11 cellular contexts compared by ENCODE assay signal in the genomic region with DNA sequence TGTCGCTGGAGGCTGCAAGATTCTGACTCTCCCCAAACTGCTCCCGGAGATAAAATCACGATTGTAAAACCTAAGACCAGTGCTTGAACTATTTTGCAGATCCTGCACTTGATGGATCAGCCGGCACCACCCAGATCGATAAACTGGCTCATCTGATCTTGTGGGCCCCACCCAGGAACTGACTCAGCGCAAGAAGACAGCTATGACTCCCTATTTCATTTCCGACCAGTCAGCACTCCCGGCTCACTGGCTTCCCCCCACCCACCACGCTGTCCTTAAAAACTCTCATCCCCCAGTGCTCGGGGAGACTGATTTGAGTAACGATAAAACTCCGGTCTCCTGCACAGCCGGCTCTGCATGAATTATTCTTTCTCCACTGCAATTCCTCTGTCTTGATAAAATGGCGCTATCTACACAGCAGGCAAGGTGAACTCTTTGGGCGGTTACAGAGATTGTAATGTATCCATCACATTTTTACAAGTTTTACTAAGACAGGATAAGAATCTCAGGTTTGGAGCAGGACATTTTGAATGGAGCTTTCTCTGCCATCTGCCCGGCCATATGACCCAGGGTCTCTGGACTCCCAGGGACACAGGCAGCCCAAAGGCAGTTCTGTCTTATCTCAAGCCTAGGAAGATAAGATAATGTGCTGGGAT. TPM values are rescaled to one million over a fixed set of nuclear protein-coding genes. Genes with fewer than 3 reads are reported as not detected.
DNase-seq lines count a peak whose midpoint lies in the region; ATAC-seq and TF ChIP-seq lines count a peak whose summit lies in the region.
"Had no signal": no experiment of that assay in that cellular context is flagged by ENCODE, and none has a peak within 500 bp of the region (broad histone marks: within the 10 kb centered on the region; RNA-seq: fewer than 3 reads in every experiment).

No MANE protein-coding gene starts in this region.

- H3K14ac ChIP-seq in H9 (ENCODE audit: insufficient read depth, low read length) = no peak overlapping the region

- no peaks in the 10 kb centered on the region for H3K36me3 Mint-ChIP-seq in activated T-helper 2 cell treated with anti-CD3 and anti-CD28 coated beads, Interferon-gamma antibody, Interleukin-2, Interleukin-4, amounts not matched to agents 10 μg/mL and 5 μg/mL and 100 μg/mL, durations not matched to agents 14 hours and 24 hours and 36 hours (ENCODE audit: low read depth)
- H3K36me3 Mint-ChIP-seq in H9 (ENCODE audit: insufficient read depth in 1 of 3, low read depth in 3 of 3) = peaks cover 0 to 4% (median 0%) of the 10 kb centered on the region in 3 experiments; a peak in 1 of 7 replicates

- no peak overlapping the region for H2AK5ac ChIP-seq in H9 (ENCODE audit: insufficient read length, low read length)

- H3K9me3 Mint-ChIP-seq in activated T-helper 2 cell treated with anti-CD3 and anti-CD28 coated beads, Interferon-gamma antibody, Interleukin-2, Interleukin-4, amounts not matched to agents 10 μg/mL and 5 μg/mL and 100 μg/mL, durations not matched to agents 14 hours and 24 hours and 36 hours = no peaks in the 10 kb centered on the region
- H3K9me3 Mint-ChIP-seq in H9 = no peaks in the 10 kb centered on the region

- H3K27ac ChIP-seq in Karpas-422 (ENCODE audit: low read length) (no peak overlapping the region), H9 (ENCODE audit: insufficient read length, low read depth, low read length) (no peak overlapping the region)
- H3K27ac ChIP-seq: thoracic aorta had no signal

- peak overlapping the region; percentile 46 for H3K4me3 Mint-ChIP-seq in activated T-helper 2 cell treated with anti-CD3 and anti-CD28 coated beads, Interferon-gamma antibody, Interleukin-2, Interleukin-4, amounts not matched to agents 10 μg/mL and 5 μg/mL and 100 μg/mL, durations not matched to agents 14 hours and 24 hours and 36 hours (ENCODE audit: low read depth)
- no peak overlapping the region for H3K4me3 Mint-ChIP-seq in H9

- H2BK15ac ChIP-seq in H9 (ENCODE audit: low read depth, low read length) = no peak overlapping the region

- no peak for TF ChIP-seq CTCF in BJ (IDR thresholded peaks at IDR 0.05; ENCODE audit: insufficient read depth, low read depth, low read length)
- TF ChIP-seq CTCF in omental fat pad (IDR thresholded peaks at IDR 0.05) = no peak
- no peak for TF ChIP-seq CTCF in H9 (conservative IDR thresholded peaks at IDR 0.05)

- peaks cover 6% of the 10 kb centered on the region for H3K27me3 Mint-ChIP-seq in activated T-helper 2 cell treated with anti-CD3 and anti-CD28 coated beads, Interferon-gamma antibody, Interleukin-2, Interleukin-4, amounts not matched to agents 10 μg/mL and 5 μg/mL and 100 μg/mL, durations not matched to agents 14 hours and 24 hours and 36 hours (ENCODE audit: low read depth)
- H3K27me3 Mint-ChIP-seq in H9 (ENCODE audit: low read depth) = no peaks in the 10 kb centered on the region; the same call in none of the 2 replicates

- H2BK12ac ChIP-seq in H9 (ENCODE audit: insufficient read length, low read depth, low read length) = no peak overlapping the region

- POLR2A ChIA-PET in BJ (lab: Charles Lee) = no interaction called here

- no peaks in the 10 kb centered on the region for H3K27me3 ChIP-seq in BJ (ENCODE audit: control insufficient read depth, insufficient read depth, low read length)
- no peaks in the 10 kb centered on the region for H3K27me3 ChIP-seq in Karpas-422 (ENCODE audit: low read length)
- H3K27me3 ChIP-seq in H9 (ENCODE audit: insufficient read depth, low read length) = no peaks in the 10 kb centered on the region

- no peak overlapping the region for H2BK5ac ChIP-seq in H9 (ENCODE audit: insufficient read length, low read length)

- no peak overlapping the region for H3K4me2 ChIP-seq in Karpas-422 (ENCODE audit: low read depth, low read length, poor library complexity, severe bottlenecking)
- H3K4me2 ChIP-seq in H9 (ENCODE audit: insufficient read depth, insufficient read length, low read length) = no peak overlapping the region

- DNase-seq in BJ (ENCODE audit: low read depth) (no peak), RKO (ENCODE audit: low spot score) (peak; percentile 91), omental fat pad (ENCODE audit: low spot score) (no peak), NCI-H82 treated with DMSO at 0.1 percent for 48 hours (lab: John Stamatoyannopoulos, UW; ENCODE audit: unreplicated experiment) (no peak), Karpas-422 (no peak), H9 (no peak)
- peak; percentile 60 for DNase-seq in activated T-helper 2 cell treated with anti-CD3 and anti-CD28 coated beads, Interferon-gamma antibody, Interleukin-2, Interleukin-4, amounts not matched to agents 10 μg/mL and 5 μg/mL and 100 μg/mL, durations not matched to agents 14 hours and 24 hours and 36 hours (ENCODE audit: low spot score)
- DNase-seq: DMS79 had no signal

- no peaks in the 10 kb centered on the region for H3K79me1 ChIP-seq in H9 (ENCODE audit: insufficient read depth, low read depth, low read length, poor library complexity, severe bottlenecking)

- H4K91ac ChIP-seq in H9 (ENCODE audit: insufficient read length, low read depth, low read length) = no peak overlapping the region

- no peak overlapping the region for H4K5ac ChIP-seq in H9 (ENCODE audit: insufficient read length, low read depth, low read length)

- H3T11ph ChIP-seq in H9 (ENCODE audit: low read length) = no peak overlapping the region

- H3K4me1 Mint-ChIP-seq in activated T-helper 2 cell treated with anti-CD3 and anti-CD28 coated beads, Interferon-gamma antibody, Interleukin-2, Interleukin-4, amounts not matched to agents 10 μg/mL and 5 μg/mL and 100 μg/mL, durations not matched to agents 14 hours and 24 hours and 36 hours (ENCODE audit: low read depth) = peaks cover 19% of the 10 kb centered on the region
- H3K4me1 Mint-ChIP-seq in H9 = peaks cover 22 to 26% of the 10 kb centered on the region in 2 experiments

- H4K20me1 ChIP-seq in Karpas-422 (ENCODE audit: insufficient read depth, low read depth, low read length) = no peaks in the 10 kb centered on the region
- H4K20me1 ChIP-seq in H9 (ENCODE audit: control insufficient read depth, insufficient read depth, insufficient read length) = no peaks in the 10 kb centered on the region

- WGBS in H9 (ENCODE audit: extremely low coverage, insufficient read length, low lambda C conversion rate) = no CpG with 5 or more reads among the region's 16 CpGs

- H3K23ac ChIP-seq in H9 (ENCODE audit: insufficient read length, low read depth, low read length) = no peak overlapping the region

- no peaks in the 10 kb centered on the region for H3K9me2 ChIP-seq in Karpas-422 (replicated peaks; ENCODE audit: insufficient read depth, low read length)

- H3K9ac ChIP-seq in Karpas-422 (ENCODE audit: low read length) (no peak overlapping the region), H9 (ENCODE audit: extremely low read depth, insufficient read length, low read length) (no peak overlapping the region)

- no peak overlapping the region for H4K8ac ChIP-seq in H9 (replicated peaks; ENCODE audit: insufficient read length, low read depth, low read length)

- H3K9me3 ChIP-seq in Karpas-422 (ENCODE audit: low read length) (no peaks in the 10 kb centered on the region), H9 (ENCODE audit: control insufficient read depth, low read depth, low read length) (no peaks in the 10 kb centered on the region)
- H3K9me3 ChIP-seq: thoracic aorta had no signal

- no peak overlapping the region for H3K18ac ChIP-seq in H9 (ENCODE audit: insufficient read length, low read depth, low read length)

- H3K4me1 ChIP-seq in Karpas-422 (ENCODE audit: low read length) (no peaks in the 10 kb centered on the region), H9 (ENCODE audit: insufficient read depth, low read length) (peaks cover 5% of the 10 kb centered on the region; the same call in 1 of the 2 replicates)

- H3K4me3 ChIP-seq in BJ (ENCODE audit: low read depth, low read length) = 0 out of 2 replicates have a peak overlapping the region, but pooled peaks have one; percentile 6
- H3K4me3 ChIP-seq in Karpas-422 (ENCODE audit: low read length) = no peak overlapping the region
- H3K4me3 ChIP-seq: thoracic aorta had no signal

- no peak overlapping the region for H3K4ac ChIP-seq in H9 (ENCODE audit: low read depth, low read length)

- no peak overlapping the region for H3K56ac ChIP-seq in H9 (ENCODE audit: insufficient read length, low read depth, low read length)

- H3K27ac Mint-ChIP-seq in activated T-helper 2 cell treated with anti-CD3 and anti-CD28 coated beads, Interferon-gamma antibody, Interleukin-2, Interleukin-4, amounts not matched to agents 10 μg/mL and 5 μg/mL and 100 μg/mL, durations not matched to agents 14 hours and 24 hours and 36 hours = peak overlapping the region; percentile 61
- H3K27ac Mint-ChIP-seq in H9 = no peak overlapping the region

- H2BK20ac ChIP-seq in H9 (ENCODE audit: low read depth, low read length, poor library complexity, severe bottlenecking) = no peak overlapping the region

- intact Hi-C loops in activated T-helper 2 cell treated with anti-CD3 and anti-CD28 coated beads, Interferon-gamma antibody, Interleukin-2, Interleukin-4, amounts not matched to agents 10 μg/mL and 5 μg/mL and 100 μg/mL, durations not matched to agents 14 hours and 24 hours and 36 hours (cut with micrococcal nuclease) = no loop called here

- H3K79me2 ChIP-seq in Karpas-422 (ENCODE audit: low read length) (no peaks in the 10 kb centered on the region), H9 (ENCODE audit: insufficient read depth, low read length) (no peaks in the 10 kb centered on the region)

- H3K23me2 ChIP-seq in H9 (ENCODE audit: insufficient read length, low read depth, low read length, poor library complexity, severe bottlenecking) = no peaks in the 10 kb centered on the region

- H3K36me3 ChIP-seq in BJ (ENCODE audit: control insufficient read depth, insufficient read depth, low read length) (no peaks in the 10 kb centered on the region), Karpas-422 (ENCODE audit: insufficient read depth, low read length) (no peaks in the 10 kb centered on the region)
- H3K36me3 ChIP-seq: thoracic aorta had no signal

- no peak overlapping the region for H2AFZ ChIP-seq in Karpas-422 (ENCODE audit: low read length)
- no peak overlapping the region for H2AFZ ChIP-seq in H9 (ENCODE audit: low read length)

- no peak overlapping the region for H2BK120ac ChIP-seq in H9 (ENCODE audit: low read depth, low read length, poor library complexity, severe bottlenecking)

- CTCF ChIA-PET in BJ (lab: Yijun Ruan, JAX) = interaction anchor here (0.7 kb wide), 1 partner anchor 9 kb away, joined by 3 read pairs; no protein-coding TSS in a partner anchor

- ATAC-seq in omental fat pad (ENCODE audit: low FRiP score) (peak; percentile 65), HG02571 (IDR thresholded peaks at IDR 0.05; ENCODE audit: unreplicated experiment) (no peak)

RNA-seq across cellular contexts. Expression of a gene that starts 10.6 kb away (rescaled TPM):
- 4.4 and 6.0 TPM in 2 replicates for polyA plus RNA-seq in BJ (2011; rRNA removed)
- 3.2 and 4.0 TPM in 2 replicates for polyA minus RNA-seq in BJ (2011; rRNA and poly(A)+ RNA removed)
- 2.2 and 2.3 TPM in 2 replicates for total RNA-seq in activated T-helper 2 cell treated with anti-CD3 and anti-CD28 coated beads, Interferon-gamma antibody, Interleukin-2, Interleukin-4, amounts not matched to agents 10 μg/mL and 5 μg/mL and 100 μg/mL, durations not matched to agents 14 hours and 24 hours and 36 hours
- total RNA-seq in omental fat pad (10 to 100 TPM in 3 of 4 donors, 1 to 10 TPM in 1; 7.3 to 11.3 (median 10.9) TPM), H9 (2021) (34.0 and 38.0 TPM in 2 replicates)
- total RNA-seq in Karpas-422 (2014; rRNA removed; shearing (Covaris generic); ENCODE audit: low replicate concordance) = 0.22 and 1.2 TPM in 2 replicates

RNA-seq across cellular contexts. Expression of a gene that starts 31.5 kb away (rescaled TPM):
- 54.6 and 102 TPM in 2 replicates for polyA plus RNA-seq in BJ (2011; rRNA removed)
- 45.3 and 86.9 TPM in 2 replicates for polyA minus RNA-seq in BJ (2011; rRNA and poly(A)+ RNA removed)
- 61.7 TPM in 2 replicates for total RNA-seq in activated T-helper 2 cell treated with anti-CD3 and anti-CD28 coated beads, Interferon-gamma antibody, Interleukin-2, Interleukin-4, amounts not matched to agents 10 μg/mL and 5 μg/mL and 100 μg/mL, durations not matched to agents 14 hours and 24 hours and 36 hours
- total RNA-seq in omental fat pad (10 to 100 TPM; 23.5 to 46.8 (median 34.9) TPM), H9 (2021) (81.0 and 84.2 TPM in 2 replicates)
- 47.9 and 51.9 TPM in 2 replicates for total RNA-seq in Karpas-422 (2014; rRNA removed; shearing (Covaris generic); ENCODE audit: low replicate concordance)

RNA-seq across cellular contexts. Expression of a gene that starts 52.2 kb away (rescaled TPM):
- not detected in 2 replicates for polyA plus RNA-seq in BJ (2011; rRNA removed)
- not detected in 2 replicates for polyA minus RNA-seq in BJ (2011; rRNA and poly(A)+ RNA removed)
- total RNA-seq in activated T-helper 2 cell treated with anti-CD3 and anti-CD28 coated beads, Interferon-gamma antibody, Interleukin-2, Interleukin-4, amounts not matched to agents 10 μg/mL and 5 μg/mL and 100 μg/mL, durations not matched to agents 14 hours and 24 hours and 36 hours = not detected in 2 replicates
- total RNA-seq in omental fat pad (not detected), H9 (2021) (not detected in 2 replicates)
- not detected in 2 replicates for total RNA-seq in Karpas-422 (2014; rRNA removed; shearing (Covaris generic); ENCODE audit: low replicate concordance)
- total RNA-seq: RPMI7951, thoracic aorta had no signal

Comparison
In these comparisons a context has a peak if more than half of its experiments do, and no peak if none do; other contexts are left out.
1. DNase-seq: peak in RKO (single experiment) and activated T-helper 2 cell treated with anti-CD3 and anti-CD28 coated beads, Interferon-gamma antibody, Interleukin-2, Interleukin-4, amounts not matched to agents 10 μg/mL and 5 μg/mL and 100 μg/mL, durations not matched to agents 14 hours and 24 hours and 36 hours (single experiment); none in BJ (single experiment), omental fat pad (single experiment), NCI-H82 treated with DMSO at 0.1 percent for 48 hours (single experiment), Karpas-422 (single experiment) and H9 (single experiment).